ENCODE assay signal across 1 cellular context in genomic region chr9:35615981-35616680, GRCh38.
TF ChIP-seq lines count a peak whose summit lies in the region.

No MANE protein-coding gene starts in this region.

TF ChIP-seq in SK-N-SH, 30 proteins besides CTCF, POLR2A, EP300 and RAD21 (continued from another document):
- TF ChIP-seq ZBTB33 (IDR thresholded peaks at IDR 0.05; ENCODE audit: borderline replicate concordance, low read depth) (no peak), RFX5 (IDR thresholded peaks at IDR 0.05; ENCODE audit: low read length) (no peak), PBX3 (IDR thresholded peaks at IDR 0.05) (no peak), FOXJ3 (CRISPR knock-in tag; IDR thresholded peaks at IDR 0.05) (no peak), NFIC (IDR thresholded peaks at IDR 0.05; ENCODE audit: borderline replicate concordance) (no peak), POLR2AphosphoS5 (IDR thresholded peaks at IDR 0.05; ENCODE audit: low read depth, low read length) (no peak), FOXM1 (IDR thresholded peaks at IDR 0.05; ENCODE audit: low read depth) (no peak), TEAD4 (IDR thresholded peaks at IDR 0.05; ENCODE audit: borderline replicate concordance, insufficient read depth) (no peak), TAF1 (IDR thresholded peaks at IDR 0.05; ENCODE audit: borderline replicate concordance, low read depth, low read length) (no peak)
TF ChIP-seq in SK-N-SH: peak in this region for 0.
